ENCODE assay signal across 15 cellular contexts in genomic region chr5:139064613-139065012, GRCh38.
A peak's percentile ranks its signal among the peaks of the same experiment; 100 is the strongest.
DNase-seq lines count a peak whose midpoint lies in the region; ATAC-seq, FAIRE-seq and TF ChIP-seq lines count a peak whose summit lies in the region.
"Had no signal": no experiment of that assay in that cellular context is flagged by ENCODE, and none has a peak within 500 bp of the region (broad histone marks: within the 10 kb centered on the region; RNA-seq: fewer than 3 reads in every experiment).

No MANE protein-coding gene starts in this region.

- no peak for TF ChIP-seq CTCF in body of pancreas (IDR thresholded peaks at IDR 0.05)

- H3K9me3 ChIP-seq in MG63 (no peaks in the 10 kb centered on the region), body of pancreas (no peaks in the 10 kb centered on the region)
- H3K9me3 ChIP-seq: colonic mucosa, SJSA1 had no signal

- in situ Hi-C loops in ACHN (cut with HindIII; ENCODE audit: low pct_ligation_motif_present, low pct_unique_long_range_greater_than_20kb, low sequenced_read_pairs): no loop called here

- H3K27me3 ChIP-seq in MG63 (no peaks in the 10 kb centered on the region), body of pancreas (no peaks in the 10 kb centered on the region)
- H3K27me3 ChIP-seq: colonic mucosa, SJSA1 had no signal

- no peak overlapping the region for H3K27ac ChIP-seq in body of pancreas
- H3K27ac ChIP-seq: colonic mucosa, SJSA1 had no signal

- 66 to 73% methylated on average over 2 of the region's 2 CpGs for WGBS in body of pancreas, 2 donors

- TF ChIP-seq POLR2A in body of pancreas (IDR thresholded peaks at IDR 0.05) (no peak), erythroblast (IDR thresholded peaks at IDR 0.05; ENCODE audit: low read length) (no peak)

- FAIRE-seq in frontal cortex (lab: Jason Lieb, UNC): no peak
- FAIRE-seq: TTC549 had no signal

- H3K36me3 ChIP-seq in MG63: no peaks in the 10 kb centered on the region
- H3K36me3 ChIP-seq in body of pancreas (replicated peaks in 1 of 2; ENCODE audit: insufficient read depth in 1 of 2, low read depth in 2 of 2): no peaks in the 10 kb centered on the region
- H3K36me3 ChIP-seq: colonic mucosa, SJSA1 had no signal

- peak; percentile 10 for DNase-seq in ACHN
- peak; percentile 59 for DNase-seq in MG63
- DNase-seq in body of pancreas: peak in 3 of 4 donors; percentile 14 to 58 (median 28)
- peak; percentile 12 for DNase-seq in mucosa of gallbladder (ENCODE audit: low spot score)
- no peak for DNase-seq in NCI-H2107 treated with DMSO at 0.1 percent for 48 hours (lab: John Stamatoyannopoulos, UW; ENCODE audit: unreplicated experiment)
- no peak for DNase-seq in activated CD4-positive, alpha-beta T cell treated with anti-CD3 and anti-CD28 coated beads, Interleukin-2, amount 50 U/mL, for 4 hours
- DNase-seq in frontal cortex (ENCODE audit: low spot score in 2 of 2): no peak
- DNase-seq in erythroblast (lab: John Stamatoyannopoulos, UW): no peak
- DNase-seq: activated CD4-positive, alpha-beta memory T cell treated with anti-CD3 and anti-CD28 coated beads for 36 hours; amniotic stem cell; colonic mucosa; hypothalamus; stimulated activated naive CD8-positive, alpha-beta T cell treated with anti-CD3 and anti-CD28 coated beads, Interleukin-15, Interleukin-2, amounts not matched to agents 100 U/mL and 50 U/mL, for 24 hours had no signal

- intact Hi-C loops in body of pancreas (cut with DNase I): no loop called here

- H3K4me3 ChIP-seq in MG63 (no peak overlapping the region), body of pancreas (no peak overlapping the region)
- H3K4me3 ChIP-seq: colonic mucosa, SJSA1 had no signal

- peaks cover 42% of the 10 kb centered on the region for H3K4me1 ChIP-seq in body of pancreas

- ATAC-seq in body of pancreas: peak; percentile 74
- ATAC-seq: stimulated activated naive CD8-positive, alpha-beta T cell treated with anti-CD3 and anti-CD28 coated beads, Interleukin-15, Interleukin-2, amounts not matched to agents 100 U/mL and 50 U/mL, for 24 hours had no signal

Comparison
In these comparisons a context has a peak if more than half of its experiments do, and no peak if none do; other contexts are left out.
1. DNase-seq: peak in ACHN (single experiment), MG63 (single experiment), body of pancreas (3 of 4) and mucosa of gallbladder (single experiment); none in NCI-H2107 treated with DMSO at 0.1 percent for 48 hours (single experiment), activated CD4-positive, alpha-beta T cell treated with anti-CD3 and anti-CD28 coated beads, Interleukin-2, amount 50 U/mL, for 4 hours (0 of 2), frontal cortex (0 of 2) and erythroblast (0 of 2).